ENCODE assay signal across 22 cellular contexts in genomic region chr15:78345726-78346125, GRCh38. TPM values are rescaled to one million over a fixed set of nuclear protein-coding genes. Genes with fewer than 3 reads are reported as not detected.
DNase-seq lines count a peak whose midpoint lies in the region; ATAC-seq, FAIRE-seq and TF ChIP-seq lines count a peak whose summit lies in the region.
"Had no signal": no experiment of that assay in that cellular context is flagged by ENCODE, and none has a peak within 500 bp of the region (broad histone marks: within the 10 kb centered on the region; RNA-seq: fewer than 3 reads in every experiment).

No MANE protein-coding gene starts in this region.

- H3K27ac Mint-ChIP-seq in nephron (peak overlapping the region; percentile 76 to 82 (median 77)), glutamatergic neuron (ENCODE audit: unreplicated experiment) (no peak overlapping the region)
- H3K27ac Mint-ChIP-seq: CD8-positive, alpha-beta memory T cell had no signal

- H3K4ac ChIP-seq in neuronal stem cell (ENCODE audit: low read length): no peak overlapping the region

- H3K4me3 ChIP-seq in ectodermal cell (ENCODE audit: insufficient read depth, low read depth, low read length) (peak overlapping the region; percentile 12), OCI-LY7 (ENCODE audit: low read depth, low read length, poor library complexity, severe bottlenecking) (no peak overlapping the region), neuronal stem cell (ENCODE audit: low read length in 2 of 2) (no peak overlapping the region), HepG2 (replicated peaks in 1 of 3; ENCODE audit: insufficient read depth in 1 of 3, low read depth in 2 of 3, low read length in 3 of 3) (no peak overlapping the region)

- intact Hi-C loops in OCI-LY7 (cut with micrococcal nuclease; ENCODE audit: unreplicated experiment): no loop called here
- intact Hi-C loops in HepG2 (cut with micrococcal nuclease; ENCODE audit: unreplicated experiment): loop anchor here (10.0 kb wide), 1 partner anchor 49 kb away; no protein-coding TSS in a partner anchor

- peaks cover 7% of the 10 kb centered on the region for H3K79me1 ChIP-seq in neuronal stem cell (ENCODE audit: low read depth, low read length)

- no peak overlapping the region for H3K18ac ChIP-seq in neuronal stem cell (ENCODE audit: low read length)

- H3K36me3 ChIP-seq in ectodermal cell (ENCODE audit: control insufficient read depth, insufficient read depth, low read length) (peaks cover 36% of the 10 kb centered on the region), OCI-LY7 (ENCODE audit: insufficient read depth, low read length) (no peaks in the 10 kb centered on the region), neuronal stem cell (replicated peaks in 1 of 2; ENCODE audit: control insufficient read depth in 2 of 2, insufficient read depth in 2 of 2, low read length in 2 of 2) (peaks cover 25 to 53% of the 10 kb centered on the region in 2 donors), HepG2 (replicated peaks in 1 of 2; ENCODE audit: control insufficient read depth in 1 of 2, insufficient read depth in 2 of 2, low read length in 2 of 2) (no peaks in the 10 kb centered on the region)

- no TSS peak for BruUV-seq in OCI-LY7 (replicated peaks; lab: Mats Ljungman, UMichigan)
- no TSS peak for BruUV-seq in HepG2 (replicated peaks; lab: Mats Ljungman, UMichigan)

- 97 to 98% methylated on average over 5 to 6 of the region's 6 CpGs for WGBS in ectodermal cell, 2 experiments
- WGBS in neuronal stem cell (ENCODE audit: extremely low coverage in 2 of 2, insufficient read length in 2 of 2, insufficient replicate concordance in 1 of 2), 2 donors: no CpG with 5 or more reads among the region's 6 CpGs
- 9% methylated on average over 6 of the region's 6 CpGs for WGBS in HepG2 (ENCODE audit: low lambda C conversion rate)

- TF ChIP-seq RAD21 in HepG2 (CRISPR knock-in tag; IDR thresholded peaks at IDR 0.05): no peak

- no peak overlapping the region for H2BK120ac ChIP-seq in neuronal stem cell (ENCODE audit: low read depth, low read length)

- H3K23ac ChIP-seq in neuronal stem cell (ENCODE audit: low read depth, low read length, poor library complexity): no peak overlapping the region

- H3K27me3 ChIP-seq in ectodermal cell (ENCODE audit: control insufficient read depth, insufficient read depth, low read length, poor library complexity, severe bottlenecking): peaks cover 16% of the 10 kb centered on the region
- no peaks in the 10 kb centered on the region for H3K27me3 ChIP-seq in neuronal stem cell (ENCODE audit: control insufficient read depth in 3 of 3, insufficient read depth in 3 of 3, low read depth in 1 of 3, low read length in 3 of 3)
- H3K27me3 ChIP-seq in HepG2 (ENCODE audit: control insufficient read depth in 1 of 2, insufficient read depth in 2 of 2, low read length in 2 of 2): peaks cover 2 to 57% of the 10 kb centered on the region in 2 experiments; a peak in 4 of 5 replicates

- TF ChIP-seq CTCF in nephron (IDR thresholded peaks at IDR 0.05; ENCODE audit: unreplicated experiment in 3 of 3): no peak
- no peak for TF ChIP-seq CTCF in OCI-LY7 (conservative IDR thresholded peaks at IDR 0.05; ENCODE audit: low read length)
- no peak for TF ChIP-seq CTCF in HepG2 (CRISPR knock-in tag; IDR thresholded peaks at IDR 0.05)
- no peak for TF ChIP-seq CTCF in glutamatergic neuron (IDR thresholded peaks at IDR 0.05; ENCODE audit: partially characterized antibody, unreplicated experiment)

- TF ChIP-seq POLR2A in HepG2 (IDR thresholded peaks at IDR 0.05; ENCODE audit: insufficient read depth in 1 of 2, low read depth in 2 of 2, low read length in 2 of 2): no peak

- H3K79me2 ChIP-seq in OCI-LY7 (ENCODE audit: insufficient read depth, low read depth, low read length): no peaks in the 10 kb centered on the region
- no peaks in the 10 kb centered on the region for H3K79me2 ChIP-seq in HepG2 (ENCODE audit: insufficient read depth, low read length)

- no peak for TF ChIP-seq EP300 in HepG2 (IDR thresholded peaks at IDR 0.05; ENCODE audit: low read depth in 2 of 2, low read length in 2 of 2)
- TF ChIP-seq EP300 in HepG2 (CRISPR knock-in tag; IDR thresholded peaks at IDR 0.05; ENCODE audit: borderline replicate concordance): no peak

- in situ Hi-C loops in HepG2 (cut with HindIII; ENCODE audit: extremely low pct_ligation_motif_present, low pct_unique_long_range_greater_than_20kb): no loop called here

- no peak overlapping the region for H2BK5ac ChIP-seq in neuronal stem cell (ENCODE audit: low read length)

- no peak for ATAC-seq in HepG2

- H4K20me1 ChIP-seq in OCI-LY7 (ENCODE audit: insufficient read depth, low read length) (no peaks in the 10 kb centered on the region), HepG2 (ENCODE audit: insufficient read depth, low read length) (no peaks in the 10 kb centered on the region)

- H2AFZ ChIP-seq in OCI-LY7 (ENCODE audit: low read length) (no peak overlapping the region), neuronal stem cell (ENCODE audit: low read length) (no peak overlapping the region), HepG2 (ENCODE audit: low read length) (no peak overlapping the region)

- DNase-seq in COLO829 (ENCODE audit: low spot score) (peak; percentile 49), NCI-H69 (lab: John Stamatoyannopoulos, UW) (peak; percentile 37), OCI-LY7 (ENCODE audit: low spot score) (no peak), neuronal stem cell (ENCODE audit: low spot score) (no peak), HepG2 (ENCODE audit: low spot score) (no peak), glutamatergic neuron (no peak)
- DNase-seq: CD8-positive, alpha-beta memory T cell; Karpas-422; NCI-H1436 treated with DMSO at 0.1 percent for 48 hours; NCI-H1930; NCI-H2171 treated with DMSO at 0.1 percent for 48 hours; NCI-H524 treated with DMSO at 0.1 percent for 48 hours; SHP77; SK-N-SH had no signal

- POLR2A ChIA-PET in OCI-LY7 (lab: Charles Lee): no interaction called here
- POLR2A ChIA-PET in HepG2 (lab: Yijun Ruan, JAX): no interaction called here

- H3K4me1 ChIP-seq in ectodermal cell (ENCODE audit: control insufficient read depth, insufficient read depth, low read length) (peaks cover 24% of the 10 kb centered on the region), OCI-LY7 (ENCODE audit: insufficient read depth, low read length, poor library complexity, severe bottlenecking) (peaks cover 12% of the 10 kb centered on the region), neuronal stem cell (ENCODE audit: control insufficient read depth in 2 of 2, insufficient read depth in 1 of 2, low read depth in 1 of 2, low read length in 2 of 2) (peaks cover 12 to 35% of the 10 kb centered on the region in 2 donors), HepG2 (ENCODE audit: insufficient read depth, low read length) (peaks cover 6% of the 10 kb centered on the region; the same call in 1 of the 2 replicates)

- no peak overlapping the region for H4K91ac ChIP-seq in neuronal stem cell (ENCODE audit: low read depth, low read length, poor library complexity)

- H3K4me3 Mint-ChIP-seq in nephron (peak overlapping the region; percentile 6 to 66 (median 29)), glutamatergic neuron (ENCODE audit: unreplicated experiment) (no peak overlapping the region)
- H3K4me3 Mint-ChIP-seq: CD8-positive, alpha-beta memory T cell had no signal

- CTCF ChIA-PET in OCI-LY7 (lab: Charles Lee; ENCODE audit: unreplicated experiment) (no interaction called here), HepG2 (lab: Yijun Ruan, JAX; ENCODE audit: low intra/inter-chr PET ratio, low total read pairs) (no interaction called here)

- no peak overlapping the region for H3K14ac ChIP-seq in neuronal stem cell (ENCODE audit: low read length)

- H3K9me3 ChIP-seq in ectodermal cell (ENCODE audit: control insufficient read depth, low read length): no peaks in the 10 kb centered on the region
- no peaks in the 10 kb centered on the region for H3K9me3 ChIP-seq in OCI-LY7 (ENCODE audit: low read length)
- H3K9me3 ChIP-seq in neuronal stem cell (replicated peaks in 1 of 2; ENCODE audit: control insufficient read depth in 2 of 2, insufficient read depth in 1 of 2, low read depth in 1 of 2, low read length in 2 of 2): no peaks in the 10 kb centered on the region
- H3K9me3 ChIP-seq in HepG2 (ENCODE audit: low read length): no peaks in the 10 kb centered on the region
- H3K9me3 ChIP-seq: SK-N-SH had no signal

- H3K4me1 Mint-ChIP-seq in nephron (peaks cover 57% of the 10 kb centered on the region), glutamatergic neuron (ENCODE audit: low read depth, unreplicated experiment) (peaks cover 25% of the 10 kb centered on the region)
- H3K4me1 Mint-ChIP-seq: CD8-positive, alpha-beta memory T cell had no signal

- H3K4me2 ChIP-seq in OCI-LY7 (ENCODE audit: low read length): no peak overlapping the region
- H3K4me2 ChIP-seq in neuronal stem cell (ENCODE audit: insufficient read depth, low read length, poor library complexity, severe bottlenecking): no peak overlapping the region
- no peak overlapping the region for H3K4me2 ChIP-seq in HepG2 (ENCODE audit: low read depth, low read length)
- H3K4me2 ChIP-seq: SK-N-SH had no signal

- no peak overlapping the region for H2BK12ac ChIP-seq in neuronal stem cell (ENCODE audit: low read length)

- no peak overlapping the region for H2BK15ac ChIP-seq in neuronal stem cell (ENCODE audit: low read length)

- H3K36me3 Mint-ChIP-seq in nephron (ENCODE audit: low read depth) (peaks cover 19% of the 10 kb centered on the region), glutamatergic neuron (ENCODE audit: unreplicated experiment) (no peaks in the 10 kb centered on the region)
- H3K36me3 Mint-ChIP-seq: CD8-positive, alpha-beta memory T cell had no signal

- H3K9ac ChIP-seq in neuronal stem cell (ENCODE audit: low read depth, low read length, poor library complexity): no peak overlapping the region
- no peak overlapping the region for H3K9ac ChIP-seq in HepG2 (ENCODE audit: insufficient read depth, low read depth, low read length)
- H3K9ac ChIP-seq: SK-N-SH had no signal

- H3K9me2 ChIP-seq in OCI-LY7 (ENCODE audit: insufficient read depth, low read length): no peaks in the 10 kb centered on the region
- H3K9me2 ChIP-seq: SK-N-SH had no signal

- no peak for FAIRE-seq in HepG2 (lab: Jason Lieb, UNC)
- FAIRE-seq: A204.1, G401.6, GM19239, H1 had no signal

- no peak overlapping the region for H4K8ac ChIP-seq in neuronal stem cell (ENCODE audit: low read depth, low read length)

- H2AK5ac ChIP-seq in neuronal stem cell (ENCODE audit: low read depth, low read length): no peak overlapping the region

- H3K27me3 Mint-ChIP-seq in nephron (ENCODE audit: low read depth): peaks cover 40% of the 10 kb centered on the region
- peaks cover 3% of the 10 kb centered on the region for H3K27me3 Mint-ChIP-seq in glutamatergic neuron (ENCODE audit: unreplicated experiment)

- no peaks in the 10 kb centered on the region for H3K9me3 Mint-ChIP-seq in nephron
- H3K9me3 Mint-ChIP-seq in glutamatergic neuron (ENCODE audit: unreplicated experiment): no peaks in the 10 kb centered on the region
- H3K9me3 Mint-ChIP-seq: CD8-positive, alpha-beta memory T cell had no signal

- H3K27ac ChIP-seq in ectodermal cell (ENCODE audit: insufficient read depth, low read depth, low read length, poor library complexity, severe bottlenecking) (no peak overlapping the region), OCI-LY7 (ENCODE audit: low read depth, low read length, poor library complexity, severe bottlenecking) (no peak overlapping the region), neuronal stem cell (replicated peaks; ENCODE audit: low read length) (no peak overlapping the region), HepG2 (ENCODE audit: extremely low read length, insufficient read depth, low read length) (no peak overlapping the region)
- H3K27ac ChIP-seq: C4-2B had no signal

RNA-seq across cellular contexts. Expression of gene CRABP1, which starts 5.6 kb away (rescaled TPM):
- 1,552 TPM for polyA plus RNA-seq in ectodermal cell (2013, experiment 1 of 4)
- 959 TPM for polyA plus RNA-seq in ectodermal cell (2013, experiment 2 of 4)
- 2,069 TPM for polyA plus RNA-seq in ectodermal cell (2013, experiment 3 of 4)
- 2,116 TPM for polyA plus RNA-seq in ectodermal cell (2013, experiment 4 of 4)
- not detected in 2 replicates for total RNA-seq in OCI-LY7 (2014; rRNA removed; shearing (Covaris generic))
- total RNA-seq in OCI-LY7 (2022): not detected in 2 replicates
- 1,930 TPM for polyA plus RNA-seq in neuronal stem cell (2013, experiment 1 of 2)
- polyA plus RNA-seq in neuronal stem cell (2013, experiment 2 of 2): 1,905 TPM
- not detected in 2 replicates for total RNA-seq in HepG2 (2016; rRNA removed; fragmentation: Illumina TruSeq; extraction: Trizol)
- total RNA-seq in HepG2 (2016; cell fraction: cytosol; rRNA removed; fragmentation: Illumina TruSeq; extraction: Trizol; ENCODE audit: low read depth): not detected in 2 replicates
- not detected in 2 replicates for total RNA-seq in HepG2 (2016; cell fraction: insoluble cytoplasmic fraction; rRNA removed; fragmentation: Illumina TruSeq; extraction: Trizol)
- not detected in 2 replicates for total RNA-seq in HepG2 (2016; cell fraction: membrane; rRNA removed; fragmentation: Illumina TruSeq; extraction: Trizol)
- not detected in 2 replicates for total RNA-seq in HepG2 (2016; cell fraction: nucleus; rRNA removed; fragmentation: Illumina TruSeq; extraction: Trizol)
- polyA plus RNA-seq in HepG2 (2011; rRNA removed): not detected in 2 replicates
- not detected in 2 replicates for polyA plus RNA-seq in HepG2 (2011; cell fraction: cytosol; rRNA removed)
- polyA plus RNA-seq in HepG2 (2011; cell fraction: nucleus; rRNA removed): not detected in 2 replicates
- polyA plus RNA-seq in HepG2 (2012): not detected in 2 replicates
- not detected in 2 replicates for polyA plus RNA-seq in HepG2 (2016; cell fraction: cytosol; fragmentation: Illumina TruSeq; extraction: Trizol; ENCODE audit: low read depth)
- polyA plus RNA-seq in HepG2 (2016; cell fraction: insoluble cytoplasmic fraction; fragmentation: Illumina TruSeq; extraction: Trizol; ENCODE audit: low read depth): not detected in 2 replicates
- polyA plus RNA-seq in HepG2 (2016; cell fraction: membrane; fragmentation: Illumina TruSeq; extraction: Trizol; ENCODE audit: low read depth): not detected in 2 replicates
- polyA plus RNA-seq in HepG2 (2016; cell fraction: nucleus; fragmentation: Illumina TruSeq; extraction: Trizol; ENCODE audit: insufficient read depth, low read depth): not detected in 2 replicates
- polyA minus RNA-seq in HepG2 (2011; rRNA and poly(A)+ RNA removed; ENCODE audit: low replicate concordance): not detected in 2 replicates
- not detected in 2 replicates for polyA minus RNA-seq in HepG2 (2011; cell fraction: cytosol; rRNA and poly(A)+ RNA removed)
- not detected in 2 replicates for polyA minus RNA-seq in HepG2 (2011; cell fraction: nucleus; rRNA and poly(A)+ RNA removed)
- 314 TPM for total RNA-seq in glutamatergic neuron (ENCODE audit: unreplicated experiment)
- total RNA-seq: CD8-positive, alpha-beta memory T cell; MCF 10A had no signal
- polyA plus RNA-seq: CD8-positive, alpha-beta memory T cell had no signal

RNA-seq across cellular contexts. Expression of gene SKIC8, which starts 46.3 kb away (rescaled TPM):
- 56.3 TPM for polyA plus RNA-seq in ectodermal cell (2013, experiment 1 of 4)
- 57.4 TPM for polyA plus RNA-seq in ectodermal cell (2013, experiment 2 of 4)
- polyA plus RNA-seq in ectodermal cell (2013, experiment 3 of 4): 45.5 TPM
- 48.3 TPM for polyA plus RNA-seq in ectodermal cell (2013, experiment 4 of 4)
- total RNA-seq in OCI-LY7 (2014; rRNA removed; shearing (Covaris generic)): 57.4 and 66.8 TPM in 2 replicates
- total RNA-seq in OCI-LY7 (2022) (53.5 and 59.8 TPM in 2 replicates), HepG2 (2016; rRNA removed; fragmentation: Illumina TruSeq; extraction: Trizol) (69.5 and 98.2 TPM in 2 replicates), glutamatergic neuron (ENCODE audit: unreplicated experiment) (43.9 TPM)
- 34.0 TPM for polyA plus RNA-seq in neuronal stem cell (2013, experiment 1 of 2)
- polyA plus RNA-seq in neuronal stem cell (2013, experiment 2 of 2): 34.5 TPM
- 25.7 and 28.8 TPM in 2 replicates for total RNA-seq in HepG2 (2016; cell fraction: cytosol; rRNA removed; fragmentation: Illumina TruSeq; extraction: Trizol; ENCODE audit: low read depth)
- 75.6 and 98.4 TPM in 2 replicates for total RNA-seq in HepG2 (2016; cell fraction: insoluble cytoplasmic fraction; rRNA removed; fragmentation: Illumina TruSeq; extraction: Trizol)
- 27.4 and 33.5 TPM in 2 replicates for total RNA-seq in HepG2 (2016; cell fraction: membrane; rRNA removed; fragmentation: Illumina TruSeq; extraction: Trizol)
- total RNA-seq in HepG2 (2016; cell fraction: nucleus; rRNA removed; fragmentation: Illumina TruSeq; extraction: Trizol): 34.6 and 44.7 TPM in 2 replicates
- 56.5 and 70.6 TPM in 2 replicates for polyA plus RNA-seq in HepG2 (2011; rRNA removed)
- polyA plus RNA-seq in HepG2 (2011; cell fraction: cytosol; rRNA removed): 63.7 and 75.5 TPM in 2 replicates
- polyA plus RNA-seq in HepG2 (2011; cell fraction: nucleus; rRNA removed): 27.4 and 33.7 TPM in 2 replicates
- polyA plus RNA-seq in HepG2 (2012): 36.6 and 44.0 TPM in 2 replicates
- 15.0 and 18.2 TPM in 2 replicates for polyA plus RNA-seq in HepG2 (2016; cell fraction: cytosol; fragmentation: Illumina TruSeq; extraction: Trizol; ENCODE audit: low read depth)
- polyA plus RNA-seq in HepG2 (2016; cell fraction: insoluble cytoplasmic fraction; fragmentation: Illumina TruSeq; extraction: Trizol; ENCODE audit: low read depth): 80.6 and 87.2 TPM in 2 replicates
- polyA plus RNA-seq in HepG2 (2016; cell fraction: membrane; fragmentation: Illumina TruSeq; extraction: Trizol; ENCODE audit: low read depth): 19.8 and 20.6 TPM in 2 replicates
- polyA plus RNA-seq in HepG2 (2016; cell fraction: nucleus; fragmentation: Illumina TruSeq; extraction: Trizol; ENCODE audit: insufficient read depth, low read depth): 53.4 and 56.4 TPM in 2 replicates
- polyA minus RNA-seq in HepG2 (2011; rRNA and poly(A)+ RNA removed; ENCODE audit: low replicate concordance): 48.3 and 106 TPM in 2 replicates
- 24.9 and 26.1 TPM in 2 replicates for polyA minus RNA-seq in HepG2 (2011; cell fraction: cytosol; rRNA and poly(A)+ RNA removed)
- 28.3 and 36.9 TPM in 2 replicates for polyA minus RNA-seq in HepG2 (2011; cell fraction: nucleus; rRNA and poly(A)+ RNA removed)

Comparison
In these comparisons a context has a peak if more than half of its experiments do, and no peak if none do; other contexts are left out.
1. DNase-seq: peak in COLO829 (single experiment) and NCI-H69 (single experiment); none in OCI-LY7 (single experiment), neuronal stem cell (single experiment), HepG2 (single experiment) and glutamatergic neuron (single experiment).
2. RNA of gene CRABP1, which starts 5.6 kb away (total RNA-seq): 314 TPM in glutamatergic neuron (single experiment); not detected in OCI-LY7 and not detected in HepG2; every median in the first group is over 100 times any median in the second.